ENCODE assay signal across 33 cellular contexts in the genomic region with DNA sequence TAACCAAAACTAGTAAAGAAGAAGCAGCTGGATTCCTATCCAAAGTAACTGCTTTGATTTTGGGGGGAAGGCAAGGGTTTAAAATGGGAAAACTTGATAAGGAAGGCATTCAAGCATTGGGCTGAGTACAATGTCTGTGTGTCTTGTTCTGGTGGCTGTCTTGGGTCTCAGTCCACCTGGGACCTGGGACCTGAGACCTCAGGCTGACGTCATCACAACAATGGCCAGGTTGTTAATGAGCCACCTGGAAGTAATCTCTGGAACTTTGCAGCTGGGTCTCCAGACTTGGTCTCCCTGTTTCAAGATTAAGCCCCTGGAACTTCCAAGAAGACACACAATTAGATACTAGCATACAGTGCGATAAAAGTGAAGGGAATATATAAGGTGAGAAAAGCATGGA.
"Had no signal": no experiment of that assay in that cellular context is flagged by ENCODE, and none has a peak within 500 bp of the region (broad histone marks: within the 10 kb centered on the region; RNA-seq: fewer than 3 reads in every experiment).

No MANE protein-coding gene starts in this region.

- H3K27ac ChIP-seq: adrenal gland, body of pancreas, brain microvascular endothelial cell, breast epithelium, VCaP had no signal

- H3K4me3 Mint-ChIP-seq: activated B cell treated with CpG ODN at 0.5 μM for 24 hours; activated CD4-positive, alpha-beta memory T cell treated with anti-CD3 and anti-CD28 coated beads, Interleukin-2, amount 10 ng/mL, durations not matched to agents 7 days and 5 days; activated CD4-positive, alpha-beta T cell treated with anti-CD3 and anti-CD28 coated beads for 36 hours; activated CD4-positive, alpha-beta T cell treated with anti-CD3 and anti-CD28 coated beads, Interleukin-2, amount 10 ng/mL, durations not matched to agents 7 days and 5 days; activated CD8-positive, alpha-beta memory T cell treated with anti-CD3 and anti-CD28 coated beads, Interleukin-2, amount 10 ng/mL, durations not matched to agents 7 days and 5 days; activated CD8-positive, alpha-beta T cell treated with anti-CD3 and anti-CD28 coated beads, Interleukin-2, amount 10 ng/mL, durations not matched to agents 7 days and 5 days; activated naive CD4-positive, alpha-beta T cell treated with anti-CD3 and anti-CD28 coated beads for 36 hours; activated naive CD8-positive, alpha-beta T cell treated with anti-CD3 and anti-CD28 coated beads for 36 hours; activated T-cell treated with anti-CD3 and anti-CD28 coated beads, Interleukin-2, amount 50 U/mL, for 24 hours; T-helper 1 cell treated with Interleukin-12 subunit alpha and Interleukin-12 subunit beta and Interleukin-4 antibody, amounts not matched to agents 30 μg/mL and 1 μg/mL, for 36 hours; T-helper 2 cell treated with Interferon-gamma antibody and Interleukin-4, amounts not matched to agents 5 μg/mL and 100 μg/mL, for 36 hours had no signal

- H3K27me3 Mint-ChIP-seq: activated B cell treated with CpG ODN at 0.5 μM for 24 hours; activated CD4-positive, alpha-beta T cell treated with anti-CD3 and anti-CD28 coated beads, Interleukin-2, amount 10 ng/mL, durations not matched to agents 7 days and 5 days; activated CD8-positive, alpha-beta memory T cell treated with anti-CD3 and anti-CD28 coated beads, Interleukin-2, amount 10 ng/mL, durations not matched to agents 7 days and 5 days; activated naive CD8-positive, alpha-beta T cell treated with anti-CD3 and anti-CD28 coated beads for 36 hours; activated T-cell treated with anti-CD3 and anti-CD28 coated beads, Interleukin-2, amount 50 U/mL, for 24 hours had no signal

- DNase-seq: activated B cell treated with CpG ODN at 0.5 μM for 24 hours; activated CD4-positive, alpha-beta memory T cell treated with anti-CD3 and anti-CD28 coated beads, Interleukin-2, amount 10 ng/mL, durations not matched to agents 7 days and 5 days; activated CD4-positive, alpha-beta T cell treated with anti-CD3 and anti-CD28 coated beads for 36 hours; activated CD4-positive, alpha-beta T cell treated with anti-CD3 and anti-CD28 coated beads for 48 hours; activated CD4-positive, alpha-beta T cell treated with anti-CD3 and anti-CD28 coated beads, Interleukin-2, amount 10 ng/mL, durations not matched to agents 7 days and 5 days; activated CD4-positive, alpha-beta T cell treated with anti-CD3 and anti-CD28 coated beads, Interleukin-2, amount 50 U/mL, for 48 hours; activated CD4-positive, CD25-positive, alpha-beta regulatory T cell treated with anti-CD3 and anti-CD28 coated beads, Interleukin-2, amount 50 U/mL, for 72 hours; activated CD8-positive, alpha-beta memory T cell treated with anti-CD3 and anti-CD28 coated beads for 24 hours; activated CD8-positive, alpha-beta memory T cell treated with anti-CD3 and anti-CD28 coated beads, Interleukin-2, amount 10 ng/mL, durations not matched to agents 7 days and 5 days; activated CD8-positive, alpha-beta memory T cell treated with anti-CD3 and anti-CD28 coated beads, Interleukin-2, amount 50 U/mL, for 48 hours; activated CD8-positive, alpha-beta T cell treated with anti-CD3 and anti-CD28 coated beads, Interleukin-2, amount 10 ng/mL, durations not matched to agents 7 days and 5 days; activated effector memory CD4-positive, alpha-beta T cell treated with anti-CD3 and anti-CD28 coated beads, Interleukin-2, amount 50 U/mL, for 16 hours; activated gamma-delta T cell treated with Interleukin-2 at 50 U/mL for 16 hours; activated naive CD4-positive, alpha-beta T cell; activated naive CD4-positive, alpha-beta T cell treated with anti-CD3 and anti-CD28 coated beads for 36 hours; activated naive CD4-positive, alpha-beta T cell treated with anti-CD3 and anti-CD28 coated beads, Interleukin-2, amount 50 U/mL, for 16 hours; activated naive CD8-positive, alpha-beta T cell treated with anti-CD3 and anti-CD28 coated beads for 36 hours; activated T-cell treated with anti-CD3 and anti-CD28 coated beads, Interleukin-2, amount 50 U/mL, for 24 hours; activated T-cell treated with anti-CD3 and anti-CD28 coated beads, Interleukin-2, amount 50 U/mL, for 48 hours; adrenal gland; amniotic stem cell; aorta; body of pancreas; brain microvascular endothelial cell; central memory CD4-positive, alpha-beta T cell; T-helper 1 cell; T-helper 2 cell; T-helper 9 cell had no signal

- H3K27me3 ChIP-seq: adrenal gland, body of pancreas, brain microvascular endothelial cell, breast epithelium had no signal

- H3K36me3 ChIP-seq: adrenal gland, brain microvascular endothelial cell, breast epithelium had no signal

- ATAC-seq: activated CD4-positive, alpha-beta T cell treated with anti-CD3 and anti-CD28 coated beads for 36 hours; activated CD8-positive, alpha-beta memory T cell treated with anti-CD3 and anti-CD28 coated beads, Interleukin-2, amount 10 ng/mL, durations not matched to agents 7 days and 5 days; activated CD8-positive, alpha-beta T cell treated with anti-CD3 and anti-CD28 coated beads, Interleukin-2, amount 10 ng/mL, durations not matched to agents 7 days and 5 days; activated naive CD4-positive, alpha-beta T cell treated with anti-CD3 and anti-CD28 coated beads, Interleukin-2, amount 50 U/mL, for 72 hours; body of pancreas had no signal

- H3K9me3 ChIP-seq: adrenal gland, body of pancreas, breast epithelium had no signal

- H3K9me3 Mint-ChIP-seq: activated CD4-positive, alpha-beta memory T cell treated with anti-CD3 and anti-CD28 coated beads, Interleukin-2, amount 10 ng/mL, durations not matched to agents 7 days and 5 days; activated naive CD4-positive, alpha-beta T cell treated with anti-CD3 and anti-CD28 coated beads for 36 hours; activated naive CD8-positive, alpha-beta T cell treated with anti-CD3 and anti-CD28 coated beads for 36 hours; activated T-cell treated with anti-CD3 and anti-CD28 coated beads, Interleukin-2, amount 50 U/mL, for 24 hours had no signal

- H3K4me3 ChIP-seq: adrenal gland, body of pancreas, breast epithelium had no signal

- H3K27ac Mint-ChIP-seq: activated B cell treated with CpG ODN at 0.5 μM for 24 hours; activated CD4-positive, alpha-beta memory T cell treated with anti-CD3 and anti-CD28 coated beads, Interleukin-2, amount 10 ng/mL, durations not matched to agents 7 days and 5 days; activated CD4-positive, alpha-beta T cell treated with anti-CD3 and anti-CD28 coated beads for 36 hours; activated CD4-positive, alpha-beta T cell treated with anti-CD3 and anti-CD28 coated beads, Interleukin-2, amount 10 ng/mL, durations not matched to agents 7 days and 5 days; activated CD8-positive, alpha-beta memory T cell treated with anti-CD3 and anti-CD28 coated beads, Interleukin-2, amount 10 ng/mL, durations not matched to agents 7 days and 5 days; activated CD8-positive, alpha-beta T cell treated with anti-CD3 and anti-CD28 coated beads, Interleukin-2, amount 10 ng/mL, durations not matched to agents 7 days and 5 days; activated naive CD4-positive, alpha-beta T cell treated with anti-CD3 and anti-CD28 coated beads for 36 hours; activated naive CD4-positive, alpha-beta T cell treated with anti-CD3 and anti-CD28 coated beads, Interleukin-2, amount 50 U/mL, for 72 hours; activated naive CD8-positive, alpha-beta T cell treated with anti-CD3 and anti-CD28 coated beads for 36 hours; activated T-cell treated with anti-CD3 and anti-CD28 coated beads, Interleukin-2, amount 50 U/mL, for 24 hours; T-helper 1 cell treated with Interleukin-12 subunit alpha and Interleukin-12 subunit beta and Interleukin-4 antibody, amounts not matched to agents 30 μg/mL and 1 μg/mL, for 36 hours; T-helper 2 cell treated with Interferon-gamma antibody and Interleukin-4, amounts not matched to agents 5 μg/mL and 100 μg/mL, for 36 hours had no signal
